8 cellular contexts compared by ENCODE assay signal in the genomic region with DNA sequence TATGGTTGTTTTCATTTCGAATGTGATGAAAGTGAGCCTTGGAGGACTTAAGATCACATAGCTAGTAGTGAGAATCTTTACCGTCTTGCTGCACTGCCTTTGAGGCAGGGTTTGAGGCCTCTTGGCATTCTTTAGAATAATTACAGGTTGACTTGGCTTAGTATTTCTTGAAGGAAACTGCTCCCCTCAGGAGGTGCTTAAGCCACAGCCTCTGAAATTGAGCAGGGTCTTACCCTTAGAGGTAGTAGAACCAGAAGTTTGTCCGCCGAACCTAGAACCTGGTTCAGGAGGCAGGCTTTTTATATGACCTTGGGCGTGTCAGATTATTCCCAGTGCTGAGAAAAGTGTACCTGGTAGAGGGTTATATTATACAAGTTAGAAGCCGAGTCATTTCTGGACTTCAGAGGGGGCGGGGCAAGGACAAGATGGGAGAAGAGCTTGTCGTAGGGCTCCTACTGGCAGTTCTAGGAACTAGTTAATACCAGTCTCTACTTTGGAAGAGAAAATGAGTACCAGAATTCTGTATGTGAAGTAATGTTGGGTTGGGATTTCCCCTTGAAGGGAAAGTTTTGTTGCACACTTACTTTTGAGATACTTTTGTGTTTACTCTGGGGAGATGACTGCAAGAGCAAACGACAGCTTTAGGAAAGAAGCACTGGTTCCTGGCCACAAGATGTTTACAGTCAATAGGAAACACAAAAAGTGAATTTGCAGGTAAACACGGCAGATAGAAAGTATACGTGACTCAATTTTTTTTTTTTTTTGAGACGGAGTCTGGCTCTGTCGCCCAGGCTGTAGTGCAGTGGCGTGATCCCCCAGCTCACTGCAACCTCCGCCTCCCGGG. TPM values are rescaled to one million over a fixed set of nuclear protein-coding genes. Genes with fewer than 3 reads are reported as not detected.
DNase-seq lines count a peak whose midpoint lies in the region; ATAC-seq, FAIRE-seq and TF ChIP-seq lines count a peak whose summit lies in the region.

No MANE protein-coding gene starts in this region.

- TF ChIP-seq POLR2A in GM12891 (IDR thresholded peaks at IDR 0.05; ENCODE audit: low read depth, low read length): no peak

- FAIRE-seq in GM12891 (lab: Jason Lieb, UNC): peak; percentile 41

- H3K36me3 ChIP-seq in HEK293 (ENCODE audit: control insufficient read depth in 2 of 2, insufficient read depth in 1 of 2, low read length in 2 of 2) (peaks cover 12 to 32% of the 10 kb centered on the region in 2 experiments; a peak in 2 of 3 replicates), MG63 (peaks cover 57% of the 10 kb centered on the region), duodenal mucosa (ENCODE audit: control insufficient read depth in 1 of 2, insufficient read depth in 2 of 2, low read length in 2 of 2) (peaks cover 8 to 22% of the 10 kb centered on the region in 2 donors), mucosa of descending colon (ENCODE audit: low read depth) (no peaks in the 10 kb centered on the region)

- H3K4me1 ChIP-seq in HEK293 (ENCODE audit: control insufficient read depth, insufficient read depth, low read length) (no peaks in the 10 kb centered on the region; the same call in 1 of the 2 replicates), duodenal mucosa (ENCODE audit: control insufficient read depth in 1 of 2, insufficient read depth in 2 of 2, low read length in 2 of 2) (peaks cover 30 to 31% of the 10 kb centered on the region in 2 donors), mucosa of descending colon (ENCODE audit: low read depth) (peaks cover 14% of the 10 kb centered on the region)

- no peaks in the 10 kb centered on the region for H3K27me3 ChIP-seq in MG63
- H3K27me3 ChIP-seq in duodenal mucosa (ENCODE audit: control insufficient read depth in 1 of 2, insufficient read depth in 2 of 2, low read length in 2 of 2): no peaks in the 10 kb centered on the region

- CTCF ChIA-PET in HEK293 (lab: Yijun Ruan, JAX): interaction anchor here (0.6 to 1.1 kb wide), 6 partner anchors 13 to 489 kb away, joined by 3 to 10 read pairs (median 4); no protein-coding TSS in a partner anchor

- intact Hi-C loops in mucosa of descending colon (cut with DNase I, micrococcal nuclease): loop anchor here in 1 of 2 donors (2.0 kb wide), 1 partner anchor 120 kb away; no protein-coding TSS in a partner anchor

- TF ChIP-seq CTCF in HEK293 (tag by site-specific recombination; IDR thresholded peaks at IDR 0.05): no peak
- no peak for TF ChIP-seq CTCF in mucosa of descending colon (IDR thresholded peaks at IDR 0.05)

- H3K9me3 ChIP-seq in HEK293 (ENCODE audit: control insufficient read depth, insufficient read depth, low read depth, low read length) (no peaks in the 10 kb centered on the region), MG63 (no peaks in the 10 kb centered on the region), duodenal mucosa (ENCODE audit: control insufficient read depth in 1 of 2, low read length in 2 of 2) (no peaks in the 10 kb centered on the region), mucosa of descending colon (no peaks in the 10 kb centered on the region)

- POLR2A ChIA-PET in HEK293 (lab: Yijun Ruan, JAX): interaction anchor here (0.7 to 0.8 kb wide), 2 partner anchors 7 to 485 kb away, joined by 3 to 4 read pairs; no protein-coding TSS in a partner anchor

- DNase-seq in GM12891 (ENCODE audit: insufficient read length, low spot score) (peak; percentile 32), MG63 (peak; percentile 79), mucosa of descending colon (peak; percentile 60 to 81 (median 68)), Ammon's horn (ENCODE audit: low spot score) (no peak)
- peak; percentile 19 for DNase-seq in activated CD4-positive, alpha-beta T cell treated with anti-CD3 and anti-CD28 coated beads for 1 hour
- DNase-seq in stimulated activated naive CD4-positive, alpha-beta T cell (lab: John Stamatoyannopoulos, UW): peak; percentile 7 to 32 (median 26)

- H3K27ac ChIP-seq in HEK293 (ENCODE audit: extremely low read depth, low read depth, low read length) (peak overlapping the region; percentile 72), duodenal mucosa (ENCODE audit: low read depth, low read length) (peak overlapping the region; percentile 95)

- peak; percentile 65 for ATAC-seq in mucosa of descending colon

- H3K4me3 ChIP-seq in HEK293 (ENCODE audit: low read depth, low read length) (peak overlapping the region; percentile 88), MG63 (peak overlapping the region; percentile 91), duodenal mucosa (ENCODE audit: low read depth in 1 of 2, low read length in 2 of 2) (peak overlapping the region; percentile 76 to 86), mucosa of descending colon (peak overlapping the region; percentile 86)

- H3K9ac ChIP-seq in duodenal mucosa (ENCODE audit: low read depth in 1 of 2, low read length in 2 of 2): peak overlapping the region; percentile 81 to 82

TF ChIP-seq in GM12891, 5 proteins besides CTCF, POLR2A, EP300 and RAD21:
- TF ChIP-seq POLR2AphosphoS5 (IDR thresholded peaks at IDR 0.05; ENCODE audit: low read depth, low read length): no peak
- TF ChIP-seq PAX5 (IDR thresholded peaks at IDR 0.05; ENCODE audit: insufficient read depth, low read length, severe bottlenecking): no peak
- TF ChIP-seq SPI1 (IDR thresholded peaks at IDR 0.05; ENCODE audit: low read depth, low read length): no peak

TF ChIP-seq in HEK293, 187 proteins besides CTCF, POLR2A, EP300 and RAD21:
- TF ChIP-seq ZNF341 (tag by site-specific recombination; IDR thresholded peaks at IDR 0.05; ENCODE audit: low read depth) (peak; percentile 79), EGR2 (tag by site-specific recombination; IDR thresholded peaks at IDR 0.05; ENCODE audit: low read depth) (no peak), PRDM1 (tag by site-specific recombination; IDR thresholded peaks at IDR 0.05) (peak; percentile 87), ZNF677 (tag by site-specific recombination; IDR thresholded peaks at IDR 0.05) (no peak), ZNF335 (tag by site-specific recombination; conservative IDR thresholded peaks at IDR 0.05) (0 out of 2 replicates have a peak, but pooled peaks have one; percentile 27)

RNA-seq across cellular contexts. Expression of gene TFG, which starts 1.3 kb away (rescaled TPM):
- polyA plus RNA-seq in GM12891 (2012; ENCODE audit: low read depth, missing spikeins): 49.9 TPM
- 111 and 147 TPM in 2 replicates for total RNA-seq in MG63 (2014; rRNA removed; shearing (Covaris generic); ENCODE audit: low replicate concordance)
- total RNA-seq in mucosa of descending colon: 100 to 1,000 TPM in 1 of 3 donors, 10 to 100 TPM in 2; 82.0 to 125 (median 95.2) TPM
